11 cellular contexts compared by ENCODE assay signal in genomic region chr3:10090774-10091173, GRCh38. TPM values are rescaled to one million over a fixed set of nuclear protein-coding genes. Genes with fewer than 3 reads are reported as not detected.
"Had no signal": no experiment of that assay in that cellular context is flagged by ENCODE, and none has a peak within 500 bp of the region (broad histone marks: within the 10 kb centered on the region; RNA-seq: fewer than 3 reads in every experiment).

No MANE protein-coding gene starts in this region.

RNA-seq across cellular contexts. Expression of gene FANCD2OS, which starts 17.3 kb away (rescaled TPM):
- total RNA-seq: OCI-LY7, PC-3, PC-9, Peyer's patch, Right ventricle myocardium inferior, Right ventricle myocardium superior, RPMI7951, SJCRH30, SJSA1, SK-MEL-5 had no signal
- polyA plus RNA-seq: SK-N-SH had no signal
